ENCODE assay signal across 1 cellular context in genomic region chr12:132559652-132560420, GRCh38.
TF ChIP-seq lines count a peak whose summit lies in the region.

No MANE protein-coding gene starts in this region.

TF ChIP-seq in GM12878, 131 proteins besides CTCF, POLR2A, EP300 and RAD21 (continued from another document):
- TF ChIP-seq SP1 (IDR thresholded peaks at IDR 0.05; ENCODE audit: low read depth, low read length), result no peak
- peak in 1 of 2 experiments; percentile 87; a peak in 2 of 3 replicates for TF ChIP-seq EGR1 (IDR thresholded peaks at IDR 0.05; ENCODE audit: borderline replicate concordance in 1 of 2, low read depth in 2 of 2, low read length in 2 of 2)
- peak; percentile 31 to 85; a peak in 3 of 4 replicates for TF ChIP-seq SRF (IDR thresholded peaks at IDR 0.05; ENCODE audit: low read depth in 2 of 2, low read length in 2 of 2)
- TF ChIP-seq ZNF217 (IDR thresholded peaks at IDR 0.05), result peak; percentile 85
- TF ChIP-seq YY1 (IDR thresholded peaks at IDR 0.05; ENCODE audit: low read depth, low read length), result 0 out of 2 replicates have a peak, but pooled peaks have one; percentile 32
- peak; percentile 37 for TF ChIP-seq MYC (IDR thresholded peaks at IDR 0.05; ENCODE audit: insufficient read depth, insufficient read length, insufficient replicate concordance, low read length, severe bottlenecking)
- no peak for TF ChIP-seq MTA2 (IDR thresholded peaks at IDR 0.05; ENCODE audit: low read depth)
- TF ChIP-seq GATAD2B (conservative IDR thresholded peaks at IDR 0.05; ENCODE audit: low read depth), result no peak
